Comparison of ENCODE assay signal across 1 cellular context in genomic region chr20:25038591-25039015, GRCh38.
TF ChIP-seq lines count a peak whose summit lies in the region.

No MANE protein-coding gene starts in this region.

TF ChIP-seq in WTC11, 78 proteins besides CTCF, POLR2A, EP300 and RAD21 (continued from another document):
- TF ChIP-seq ARID4B (CRISPR knock-in tag; IDR thresholded peaks at IDR 0.05; ENCODE audit: borderline replicate concordance): no peak
- TF ChIP-seq ZNF281 (CRISPR knock-in tag; IDR thresholded peaks at IDR 0.05): no peak
- no peak for TF ChIP-seq AR (CRISPR knock-in tag; IDR thresholded peaks at IDR 0.05)
- no peak for TF ChIP-seq JAZF1 (CRISPR knock-in tag; IDR thresholded peaks at IDR 0.05)
- TF ChIP-seq ZBTB21 (CRISPR knock-in tag; IDR thresholded peaks at IDR 0.05; ENCODE audit: borderline replicate concordance): no peak
- TF ChIP-seq NR2C2 (CRISPR knock-in tag; IDR thresholded peaks at IDR 0.05): no peak
- no peak for TF ChIP-seq ZNF232 (CRISPR knock-in tag; IDR thresholded peaks at IDR 0.05)
- no peak for TF ChIP-seq ZNF425 (CRISPR knock-in tag; conservative IDR thresholded peaks at IDR 0.05)
